8 cellular contexts compared by ENCODE assay signal in the genomic region with DNA sequence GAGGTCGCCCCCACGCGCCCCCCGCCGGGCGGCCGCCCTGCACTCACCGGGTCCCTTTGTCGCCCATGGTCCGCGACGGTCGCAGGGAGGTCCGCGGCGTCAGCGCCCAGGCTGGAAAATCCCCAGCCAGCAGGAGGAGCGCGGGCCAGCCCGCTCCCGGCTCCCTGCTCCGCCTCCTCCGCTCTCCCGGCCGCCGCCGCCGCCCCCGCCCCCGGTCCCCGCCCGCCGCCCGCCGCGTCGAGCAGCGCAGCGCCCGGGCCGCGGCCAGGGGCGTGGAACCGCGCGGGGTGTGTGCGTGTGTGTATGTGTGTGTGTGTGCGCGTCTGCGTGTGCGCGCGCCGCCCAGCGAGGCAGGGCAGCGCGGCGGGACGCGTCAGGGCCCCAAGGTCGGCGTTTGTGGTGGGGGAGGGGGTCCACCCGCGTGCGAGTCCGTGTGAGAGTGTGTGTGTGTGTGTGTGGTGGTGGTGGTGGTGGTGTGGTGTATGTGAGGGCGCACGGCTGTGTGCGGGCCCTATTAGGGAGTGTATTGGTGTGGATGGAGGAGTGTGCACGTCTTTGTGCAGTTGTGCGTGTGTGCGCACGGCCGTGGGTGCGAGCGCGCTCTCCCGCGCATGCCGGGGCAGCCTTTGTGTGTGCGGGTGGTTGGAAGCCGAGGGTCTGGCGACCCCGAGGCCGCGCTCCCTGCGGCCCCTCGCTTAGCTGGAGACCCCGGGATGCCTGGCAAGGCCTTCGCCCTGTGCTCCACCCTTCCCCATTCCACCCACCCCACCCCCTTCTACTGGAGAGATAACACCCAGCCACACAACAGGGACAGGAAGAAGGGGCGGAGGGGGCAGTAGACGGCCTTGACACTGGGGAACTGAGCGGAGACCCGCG. TPM values are rescaled to one million over a fixed set of nuclear protein-coding genes. Genes with fewer than 3 reads are reported as not detected.
DNase-seq lines count a peak whose midpoint lies in the region; ATAC-seq and TF ChIP-seq lines count a peak whose summit lies in the region.

Gene ARRB1 (minus strand): TSS at position 121 of the 876 bp plus-strand sequence. CDS start 54 bp downstream, at position 67.

- H3K4me1 ChIP-seq in adipocyte (ENCODE audit: control insufficient read depth, insufficient read depth, low read length) (peaks cover 49% of the 10 kb centered on the region), heart right ventricle (peaks cover 23 to 61% (median 49%) of the 10 kb centered on the region in 9 donors), Karpas-422 (ENCODE audit: low read length) (no peaks in the 10 kb centered on the region)

- H3K79me2 ChIP-seq in Karpas-422 (ENCODE audit: low read length), result no peaks in the 10 kb centered on the region

- TF ChIP-seq CTCF in HFF-Myc (IDR thresholded peaks at IDR 0.05; ENCODE audit: low read depth, low read length, missing control alignments) (no peak), heart right ventricle (IDR thresholded peaks at IDR 0.05) (peak in 4 of 9 donors; percentile 28 to 41 (median 33))

- peak; percentile 85 for DNase-seq in AG20443 (ENCODE audit: low spot score)
- no peak for DNase-seq in HFF-Myc (ENCODE audit: extremely low read depth, low read depth)
- peak; percentile 85 for DNase-seq in adipocyte (ENCODE audit: low read depth)
- peak; percentile 76 to 83 for DNase-seq in heart right ventricle
- peak in 9 of 10 donors; percentile 24 to 93 (median 53) for DNase-seq in posterior cingulate gyrus
- no peak for DNase-seq in Karpas-422
- no peak for DNase-seq in DMS79 (lab: John Stamatoyannopoulos, UW)

- H4K20me1 ChIP-seq in Karpas-422 (ENCODE audit: insufficient read depth, low read depth, low read length), result no peaks in the 10 kb centered on the region; the same call in 1 of the 2 replicates

- H3K4me2 ChIP-seq in Karpas-422 (ENCODE audit: low read depth, low read length, poor library complexity, severe bottlenecking), result no peak within 1 kb of the TSS

- no peaks in the 10 kb centered on the region for H3K36me3 ChIP-seq in adipocyte (ENCODE audit: control insufficient read depth, insufficient read depth, low read length, severe bottlenecking)
- peaks cover 0 to 11% (median 0%) of the 10 kb centered on the region in 9 donors for H3K36me3 ChIP-seq in heart right ventricle
- H3K36me3 ChIP-seq in Karpas-422 (ENCODE audit: insufficient read depth, low read length), result no peaks in the 10 kb centered on the region

- H3K9me2 ChIP-seq in Karpas-422 (replicated peaks; ENCODE audit: insufficient read depth, low read length), result no peaks in the 10 kb centered on the region

- intact Hi-C loops in heart right ventricle (cut with DNase I) (no loop called here), posterior cingulate gyrus (cut with DNase I) (no loop called here)

- H3K4me3 ChIP-seq in HFF-Myc (replicated peaks; ENCODE audit: low read depth, low read length) (peak within 1 kb of the TSS; percentile 72), adipocyte (ENCODE audit: low read length) (peak within 1 kb of the TSS; percentile 79), heart right ventricle (peak within 1 kb of the TSS; percentile 62 to 91 (median 81)), Karpas-422 (ENCODE audit: low read length) (no peak within 1 kb of the TSS)

- WGBS in heart right ventricle, 2 donors, result 0 to 1% methylated on average over 60 to 95 of the region's 95 CpGs

- H3K27me3 ChIP-seq in adipocyte (replicated peaks; ENCODE audit: control insufficient read depth, insufficient read depth, low read length) (no peaks in the 10 kb centered on the region), heart right ventricle (no peaks in the 10 kb centered on the region), Karpas-422 (ENCODE audit: low read length) (no peaks in the 10 kb centered on the region)

- H3K9me3 ChIP-seq in adipocyte (ENCODE audit: control insufficient read depth, low read length) (no peaks in the 10 kb centered on the region), heart right ventricle (no peaks in the 10 kb centered on the region), Karpas-422 (ENCODE audit: low read length) (no peaks in the 10 kb centered on the region)

- H3K9ac ChIP-seq in adipocyte (ENCODE audit: low read length) (peak within 1 kb of the TSS; percentile 87), Karpas-422 (ENCODE audit: low read length) (no peak within 1 kb of the TSS)

- H3K27ac ChIP-seq in heart right ventricle (peak within 1 kb of the TSS; percentile 57 to 95 (median 92)), Karpas-422 (ENCODE audit: low read length) (no peak within 1 kb of the TSS)

- H2AFZ ChIP-seq in Karpas-422 (ENCODE audit: low read length), result no peak within 1 kb of the TSS

- ATAC-seq in SK-N-SH treated with all-trans-retinoic acid at 6 μM for 48 hours (peak; percentile 56), heart right ventricle (peak; percentile 55 to 85 (median 71))

TF ChIP-seq in SK-N-SH treated with all-trans-retinoic acid at 6 μM for 48 hours, 23 proteins besides CTCF, POLR2A, EP300 and RAD21:
- TF ChIP-seq ESRRG (CRISPR knock-in tag; IDR thresholded peaks at IDR 0.05) (no peak), ZNF70 (CRISPR knock-in tag; IDR thresholded peaks at IDR 0.05) (peak; percentile 25; the same call in 1 of the 2 replicates), ZFP3 (CRISPR knock-in tag; IDR thresholded peaks at IDR 0.05) (0 out of 2 replicates have a peak, but pooled peaks have one; percentile 10)

RNA-seq across cellular contexts. Expression of gene ARRB1, which starts in this region (rescaled TPM):
- total RNA-seq in heart right ventricle, result 10 to 100 TPM; 14.4 to 33.9 (median 21.7) TPM
- polyA plus RNA-seq in heart right ventricle, result 1 to 10 TPM; 8.1 to 8.9 TPM
- total RNA-seq in Karpas-422 (2014; rRNA removed; shearing (Covaris generic); ENCODE audit: low replicate concordance), result not detected in 2 replicates

Comparison
In these comparisons a context has a peak if more than half of its experiments do, and no peak if none do; other contexts are left out.
1. RNA of gene ARRB1 (total RNA-seq): 14.4 to 33.9 TPM in heart right ventricle; not detected in Karpas-422; every median in the first group is over 10 times any median in the second.
2. DNase-seq: peak in AG20443 (single experiment), adipocyte (single experiment), heart right ventricle (2 of 2) and posterior cingulate gyrus (9 of 10); none in HFF-Myc (single experiment), Karpas-422 (single experiment) and DMS79 (single experiment).